ENCODE assay signal across 8 cellular contexts in the genomic region with DNA sequence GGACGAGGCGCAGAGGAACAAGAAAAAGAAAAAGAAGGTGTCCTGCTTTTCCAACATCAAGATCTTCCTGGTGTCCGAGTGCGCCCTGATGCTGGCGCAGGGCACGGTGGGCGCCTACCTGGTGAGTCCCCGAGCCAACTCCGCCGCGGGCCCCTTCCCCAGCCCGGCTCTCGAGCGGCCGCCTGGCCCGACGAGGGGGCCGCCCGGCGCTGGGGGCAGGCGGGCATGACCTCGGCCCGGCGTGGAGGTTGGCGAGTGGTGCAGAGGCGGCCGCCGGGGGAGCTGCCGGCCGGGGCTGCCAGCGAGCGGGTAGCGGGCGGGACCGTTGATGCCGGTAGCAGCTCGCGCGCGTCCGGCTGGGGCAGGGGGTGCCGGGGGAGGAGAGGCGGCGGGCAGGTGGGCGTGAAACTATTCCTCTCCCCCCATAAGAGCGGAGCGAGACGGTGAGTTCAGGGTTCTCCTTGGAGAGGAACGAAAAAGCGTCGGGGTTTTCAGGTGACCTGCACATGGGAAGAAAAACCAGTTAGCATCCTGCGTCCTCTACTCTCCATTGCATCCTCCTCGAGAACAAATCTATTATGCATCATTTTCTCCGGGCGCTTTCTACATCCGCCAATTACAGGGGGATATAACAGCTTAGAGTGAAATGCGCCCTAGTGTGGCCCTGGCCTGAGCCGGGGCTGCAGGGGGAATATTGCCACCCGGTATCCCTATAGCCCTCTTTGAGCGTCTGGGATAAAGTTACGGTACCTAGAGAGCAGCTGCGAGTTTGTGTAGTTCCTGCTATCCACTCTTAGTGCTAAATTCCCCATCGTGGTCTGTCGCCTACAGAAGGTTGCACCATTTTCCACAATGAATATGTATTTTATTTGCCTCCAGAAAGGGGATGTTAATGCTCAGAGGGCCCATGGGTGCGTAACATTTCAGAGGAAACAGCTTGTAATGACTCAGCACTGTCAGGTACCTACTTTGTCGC. TPM values are rescaled to one million over a fixed set of nuclear protein-coding genes. Genes with fewer than 3 reads are reported as not detected.
DNase-seq lines count a peak whose midpoint lies in the region; ATAC-seq and TF ChIP-seq lines count a peak whose summit lies in the region.

No MANE protein-coding gene starts in this region.

- H3K4me3 Mint-ChIP-seq in stimulated activated naive CD8-positive, alpha-beta T cell treated with anti-CD3 and anti-CD28 coated beads, Interleukin-15, amount 100 ng/mL, for 72 hours = peak overlapping the region; percentile 83 to 87

- H3K9me3 Mint-ChIP-seq in stimulated activated naive CD8-positive, alpha-beta T cell treated with anti-CD3 and anti-CD28 coated beads, Interleukin-15, amount 100 ng/mL, for 72 hours = no peaks in the 10 kb centered on the region

- peaks cover 64% of the 10 kb centered on the region for H3K4me1 Mint-ChIP-seq in stimulated activated naive CD8-positive, alpha-beta T cell treated with anti-CD3 and anti-CD28 coated beads, Interleukin-15, amount 100 ng/mL, for 72 hours

- no peak for TF ChIP-seq CTCF in epithelial cell of esophagus (IDR thresholded peaks at IDR 0.05; ENCODE audit: insufficient read depth, low read depth, low read length, missing control alignments)

- H3K4me3 ChIP-seq in epithelial cell of esophagus (ENCODE audit: low read length) = peak overlapping the region; percentile 53

- peak; percentile 33 for ATAC-seq in stimulated activated naive CD8-positive, alpha-beta T cell treated with anti-CD3 and anti-CD28 coated beads, Interleukin-15, amount 100 ng/mL, for 72 hours
- no peak for ATAC-seq in GM18517 (IDR thresholded peaks at IDR 0.05; ENCODE audit: unreplicated experiment)

- peak; percentile 2 for DNase-seq in DMS 273 treated with DMSO at 0.1 percent for 48 hours (lab: John Stamatoyannopoulos, UW)
- DNase-seq in NCI-H2171 treated with DMSO at 0.1 percent for 48 hours (lab: John Stamatoyannopoulos, UW) = peak; percentile 35
- peak; percentile 18 for DNase-seq in activated CD8-positive, alpha-beta memory T cell treated with anti-CD3 and anti-CD28 coated beads, Interleukin-2, amount 50 U/mL, for 1 hour (ENCODE audit: extremely low read depth)
- peak; percentile 39 for DNase-seq in epithelial cell of esophagus (ENCODE audit: low read depth)
- DNase-seq in mesenteric fat pad (ENCODE audit: low spot score) = peak; percentile 92
- DNase-seq in stimulated activated naive CD8-positive, alpha-beta T cell treated with anti-CD3 and anti-CD28 coated beads, Interleukin-15, amount 100 ng/mL, for 72 hours = peak; percentile 52 to 59
- DNase-seq in HuH-7 (ENCODE audit: low spot score) = no peak

- H3K27me3 Mint-ChIP-seq in stimulated activated naive CD8-positive, alpha-beta T cell treated with anti-CD3 and anti-CD28 coated beads, Interleukin-15, amount 100 ng/mL, for 72 hours = peaks cover 26% of the 10 kb centered on the region

- H3K27ac Mint-ChIP-seq in stimulated activated naive CD8-positive, alpha-beta T cell treated with anti-CD3 and anti-CD28 coated beads, Interleukin-15, amount 100 ng/mL, for 72 hours = peak overlapping the region in 1 of 2 donors; percentile 63

RNA-seq across cellular contexts. Expression of a gene that starts 0.7 kb away (rescaled TPM):
- 25.9 TPM for total RNA-seq in mesenteric fat pad
